ENCODE assay signal across 18 cellular contexts in the genomic region with DNA sequence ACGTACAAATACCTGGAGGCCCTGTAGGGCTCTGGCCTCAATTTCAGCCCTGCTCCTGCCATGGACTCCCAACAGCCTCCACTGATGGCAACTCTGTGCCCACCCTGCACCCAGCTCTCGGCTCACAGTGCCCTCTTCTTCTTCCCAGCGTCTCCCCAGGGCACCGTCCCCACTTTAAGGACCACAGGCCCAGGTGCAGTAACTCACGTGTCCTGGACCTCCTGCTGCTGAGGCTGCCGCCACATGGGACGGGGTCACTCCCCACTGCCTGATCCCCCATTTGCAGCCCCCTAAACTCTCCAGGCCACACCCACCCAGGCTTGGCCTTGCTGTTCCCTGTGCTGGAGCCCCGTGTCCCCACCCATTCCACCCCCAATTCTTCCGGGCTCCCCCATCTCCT.
"Had no signal": no experiment of that assay in that cellular context is flagged by ENCODE, and none has a peak within 500 bp of the region (broad histone marks: within the 10 kb centered on the region; RNA-seq: fewer than 3 reads in every experiment).

No MANE protein-coding gene starts in this region.

- H3K4me1 Mint-ChIP-seq: activated naive CD8-positive, alpha-beta T cell treated with anti-CD3 and anti-CD28 coated beads, Interleukin-2, amount 10 ng/mL, durations not matched to agents 7 days and 5 days; natural killer cell had no signal

- H3K36me3 Mint-ChIP-seq: activated naive CD8-positive, alpha-beta T cell treated with anti-CD3 and anti-CD28 coated beads, Interleukin-2, amount 10 ng/mL, durations not matched to agents 7 days and 5 days; natural killer cell had no signal

- H3K4me3 Mint-ChIP-seq: activated naive CD8-positive, alpha-beta T cell treated with anti-CD3 and anti-CD28 coated beads, Interleukin-2, amount 10 ng/mL, durations not matched to agents 7 days and 5 days; activated T-cell treated with anti-CD3 and anti-CD28 coated beads, Interleukin-2, amount 50 U/mL, for 72 hours; natural killer cell; stimulated activated naive CD8-positive, alpha-beta T cell treated with anti-CD3 and anti-CD28 coated beads, Interleukin-15, amount 100 ng/mL, for 72 hours; T-helper 2 cell treated with Interferon-gamma antibody and Interleukin-4, amounts not matched to agents 5 μg/mL and 100 μg/mL, for 36 hours had no signal

- ATAC-seq: activated T-cell treated with anti-CD3 and anti-CD28 coated beads, Interleukin-2, amount 50 U/mL, for 72 hours; left ventricle myocardium superior; natural killer cell; stimulated activated naive CD8-positive, alpha-beta T cell treated with anti-CD3 and anti-CD28 coated beads, Interleukin-15, amount 100 ng/mL, for 72 hours had no signal

- H3K9me3 Mint-ChIP-seq: activated naive CD8-positive, alpha-beta T cell treated with anti-CD3 and anti-CD28 coated beads, Interleukin-2, amount 10 ng/mL, durations not matched to agents 7 days and 5 days; activated T-cell treated with anti-CD3 and anti-CD28 coated beads, Interleukin-2, amount 50 U/mL, for 72 hours; natural killer cell; stimulated activated naive CD8-positive, alpha-beta T cell treated with anti-CD3 and anti-CD28 coated beads, Interleukin-15, amount 100 ng/mL, for 72 hours; T-helper 2 cell treated with Interferon-gamma antibody and Interleukin-4, amounts not matched to agents 5 μg/mL and 100 μg/mL, for 36 hours had no signal

- H3K27ac Mint-ChIP-seq: activated naive CD8-positive, alpha-beta T cell treated with anti-CD3 and anti-CD28 coated beads, Interleukin-2, amount 10 ng/mL, durations not matched to agents 7 days and 5 days; activated T-cell treated with anti-CD3 and anti-CD28 coated beads, Interleukin-2, amount 50 U/mL, for 72 hours; natural killer cell; T-helper 2 cell treated with Interferon-gamma antibody and Interleukin-4, amounts not matched to agents 5 μg/mL and 100 μg/mL, for 36 hours had no signal

- DNase-seq: activated CD4-positive, CD25-positive, alpha-beta regulatory T cell; activated naive CD8-positive, alpha-beta T cell treated with anti-CD3 and anti-CD28 coated beads, Interleukin-2, amount 10 ng/mL, durations not matched to agents 7 days and 5 days; activated T-cell treated with anti-CD3 and anti-CD28 coated beads, Interleukin-2, amount 50 U/mL, for 72 hours; amygdala; colonic mucosa; erythroblast; foreskin melanocyte; glutamatergic neuron; hypothalamus; islet precursor cell; left ventricle myocardium superior; mesendoderm; natural killer cell; SHP77; SK-N-SH; stimulated activated naive CD8-positive, alpha-beta T cell treated with anti-CD3 and anti-CD28 coated beads, Interleukin-15, amount 100 ng/mL, for 72 hours; trophoblast cell had no signal
